8 cellular contexts compared by ENCODE assay signal in the genomic region with DNA sequence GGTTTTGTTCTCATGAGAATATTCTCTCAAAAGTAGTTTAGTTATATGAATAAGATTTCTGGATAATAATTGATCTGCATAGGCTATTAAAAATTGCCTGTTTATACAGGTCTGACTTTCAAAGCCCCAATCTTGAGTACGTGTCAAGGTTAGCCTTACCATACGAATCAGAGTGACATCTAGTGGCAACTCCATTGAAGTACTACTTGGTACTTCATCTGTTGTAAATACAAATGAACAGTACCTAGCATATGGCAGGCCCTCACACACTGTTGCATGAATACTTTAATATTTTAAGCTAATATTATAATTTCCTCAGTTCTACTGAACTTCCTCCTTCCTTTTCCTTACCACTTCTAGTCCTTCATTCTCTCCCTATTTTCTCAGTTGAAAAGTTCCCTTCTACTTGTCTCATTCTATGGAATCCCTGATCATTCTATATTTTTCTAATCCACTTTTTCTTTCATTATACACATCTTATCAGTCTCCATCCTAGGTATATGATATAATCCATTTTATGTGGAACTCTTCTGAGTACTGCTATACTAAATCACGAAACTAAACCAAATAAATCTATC.
DNase-seq lines count a peak whose midpoint lies in the region; FAIRE-seq and TF ChIP-seq lines count a peak whose summit lies in the region.

No MANE protein-coding gene starts in this region.

- H3K4me2 ChIP-seq in GM23248 (ENCODE audit: unreplicated experiment), result no peak overlapping the region

- peak overlapping the region; percentile 11; the same call in 1 of the 2 replicates for H3K9ac ChIP-seq in GM23248

- H3K4me3 ChIP-seq in GM23248, result no peak overlapping the region
- H3K4me3 ChIP-seq in bronchial epithelial cell (ENCODE audit: low read depth, low read length), result no peak overlapping the region
- H3K4me3 ChIP-seq in transverse colon, result no peak overlapping the region

- H3K9me2 ChIP-seq in GM23248 (ENCODE audit: insufficient read depth), result no peaks in the 10 kb centered on the region

- in situ Hi-C loops in GM23248 (cut with MboI), result loop anchor here (25.0 kb wide), 1 partner anchor 386 kb away; no protein-coding TSS in a partner anchor
- in situ Hi-C loops in transverse colon (cut with MboI; ENCODE audit: low pct_ligation_motif_present in 1 of 4, low pct_unique_long_range_greater_than_20kb in 1 of 4, low sequenced_read_pairs in 3 of 4), result loop anchor here in 3 of 4 donors (10.0 to 25.0 kb wide), 2 partner anchors 404 to 411 kb away; no protein-coding TSS in a partner anchor

- DNase-seq in stimulated activated CD4-positive, alpha-beta T cell treated with anti-CD3 and anti-CD28 coated beads, Interleukin-4, amount 100 ng/mL, for 24 hours, result peak; percentile 28
- no peak for DNase-seq in stimulated activated CD4-positive, alpha-beta T cell treated with anti-CD3 and anti-CD28 coated beads, Interleukin-4, amount 100 ng/mL, for 1 hour
- DNase-seq in GM23248 (peak; percentile 88), NOMO-1 treated with dmso at 0.1 percent for 144 hours (lab: John Stamatoyannopoulos, UW; ENCODE audit: unreplicated experiment) (peak; percentile 33), bronchial epithelial cell (ENCODE audit: low read depth) (peak; percentile 77), kidney tubule cell (ENCODE audit: low spot score) (peak; percentile 77), transverse colon (no peak)

- 31 to 34% methylated on average over 3 of the region's 3 CpGs for WGBS in GM23248 (ENCODE audit: low coverage in 1 of 2, low lambda C conversion rate in 2 of 2, missing lambda C conversion rate in 2 of 2), 2 experiments
- 23 to 30% methylated on average over 3 of the region's 3 CpGs for WGBS in transverse colon (ENCODE audit: low coverage in 1 of 2), 2 donors

- H3K27ac ChIP-seq in GM23248, result peak overlapping the region; percentile 5; the same call in 1 of the 2 replicates
- no peak overlapping the region for H3K27ac ChIP-seq in transverse colon

- TF ChIP-seq POLR2A in transverse colon (IDR thresholded peaks at IDR 0.05), result no peak

- H3K79me2 ChIP-seq in GM23248 (ENCODE audit: insufficient read depth), result peaks cover 93% of the 10 kb centered on the region

- FAIRE-seq in bronchial epithelial cell (lab: Jason Lieb, UNC), result no peak

- no peaks in the 10 kb centered on the region; the same call in 1 of the 2 replicates for H4K20me1 ChIP-seq in GM23248 (ENCODE audit: insufficient read depth)

- TF ChIP-seq RAD21 in Ishikawa (IDR thresholded peaks at IDR 0.05; ENCODE audit: low read depth), result peak; percentile 65

- peaks cover 10% of the 10 kb centered on the region; the same call in 1 of the 2 replicates for H3F3A ChIP-seq in GM23248 (ENCODE audit: insufficient read depth)

- TF ChIP-seq CTCF in bronchial epithelial cell (IDR thresholded peaks at IDR 0.05; ENCODE audit: insufficient read depth, low read length, severe bottlenecking) (peak; percentile 59), transverse colon (IDR thresholded peaks at IDR 0.05) (peak; percentile 62 to 82 (median 68))

- H3K4me1 ChIP-seq in GM23248 (ENCODE audit: insufficient read depth), result peaks cover 26% of the 10 kb centered on the region
- H3K4me1 ChIP-seq in transverse colon, result peaks cover 0 to 6% (median 0%) of the 10 kb centered on the region in 4 donors

- TF ChIP-seq EP300 in Ishikawa (IDR thresholded peaks at IDR 0.05; ENCODE audit: borderline replicate concordance), result no peak
- no peak for TF ChIP-seq EP300 in transverse colon (IDR thresholded peaks at IDR 0.05; ENCODE audit: low read depth)

- intact Hi-C loops in transverse colon (cut with DNase I; ENCODE audit: low total_unique reads), result no loop called here

- H3K9me3 ChIP-seq in GM23248 (ENCODE audit: low read depth) (no peaks in the 10 kb centered on the region), transverse colon (no peaks in the 10 kb centered on the region)

- no peaks in the 10 kb centered on the region for H3K36me3 ChIP-seq in GM23248 (ENCODE audit: low read depth)
- H3K36me3 ChIP-seq in bronchial epithelial cell (ENCODE audit: control insufficient read depth, insufficient read depth, low read length), result no peaks in the 10 kb centered on the region
- H3K36me3 ChIP-seq in transverse colon, result no peaks in the 10 kb centered on the region

- H2AFZ ChIP-seq in GM23248, result no peak overlapping the region

- H3K27me3 ChIP-seq in GM23248 (replicated peaks; ENCODE audit: insufficient read depth) (no peaks in the 10 kb centered on the region), bronchial epithelial cell (ENCODE audit: control insufficient read depth, insufficient read depth, low read length) (no peaks in the 10 kb centered on the region), transverse colon (no peaks in the 10 kb centered on the region)

TF ChIP-seq in Ishikawa, 13 proteins besides CTCF, POLR2A, EP300 and RAD21:
- no peak for TF ChIP-seq CEBPB (IDR thresholded peaks at IDR 0.05)
- no peak for TF ChIP-seq TAF1 (IDR thresholded peaks at IDR 0.05; ENCODE audit: low read depth)
- TF ChIP-seq, protein P1, sequence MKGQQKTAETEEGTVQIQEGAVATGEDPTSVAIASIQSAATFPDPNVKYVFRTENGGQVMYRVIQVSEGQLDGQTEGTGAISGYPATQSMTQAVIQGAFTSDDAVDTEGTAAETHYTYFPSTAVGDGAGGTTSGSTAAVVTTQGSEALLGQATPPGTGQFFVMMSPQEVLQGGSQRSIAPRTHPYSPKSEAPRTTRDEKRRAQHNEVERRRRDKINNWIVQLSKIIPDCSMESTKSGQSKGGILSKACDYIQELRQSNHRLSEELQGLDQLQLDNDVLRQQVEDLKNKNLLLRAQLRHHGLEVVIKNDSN (IDR thresholded peaks at IDR 0.05), result no peak
- TF ChIP-seq, protein P2, sequence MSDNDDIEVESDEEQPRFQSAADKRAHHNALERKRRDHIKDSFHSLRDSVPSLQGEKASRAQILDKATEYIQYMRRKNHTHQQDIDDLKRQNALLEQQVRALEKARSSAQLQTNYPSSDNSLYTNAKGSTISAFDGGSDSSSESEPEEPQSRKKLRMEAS (IDR thresholded peaks at IDR 0.05), result no peak
- TF ChIP-seq YY1 (IDR thresholded peaks at IDR 0.05; ENCODE audit: low read depth), result no peak
- TF ChIP-seq NFIC (IDR thresholded peaks at IDR 0.05), result no peak
- TF ChIP-seq TCF12 (IDR thresholded peaks at IDR 0.05; ENCODE audit: low read depth), result no peak
- TF ChIP-seq ZBTB7A (IDR thresholded peaks at IDR 0.05; ENCODE audit: low read depth), result no peak
- TF ChIP-seq, protein P3, sequence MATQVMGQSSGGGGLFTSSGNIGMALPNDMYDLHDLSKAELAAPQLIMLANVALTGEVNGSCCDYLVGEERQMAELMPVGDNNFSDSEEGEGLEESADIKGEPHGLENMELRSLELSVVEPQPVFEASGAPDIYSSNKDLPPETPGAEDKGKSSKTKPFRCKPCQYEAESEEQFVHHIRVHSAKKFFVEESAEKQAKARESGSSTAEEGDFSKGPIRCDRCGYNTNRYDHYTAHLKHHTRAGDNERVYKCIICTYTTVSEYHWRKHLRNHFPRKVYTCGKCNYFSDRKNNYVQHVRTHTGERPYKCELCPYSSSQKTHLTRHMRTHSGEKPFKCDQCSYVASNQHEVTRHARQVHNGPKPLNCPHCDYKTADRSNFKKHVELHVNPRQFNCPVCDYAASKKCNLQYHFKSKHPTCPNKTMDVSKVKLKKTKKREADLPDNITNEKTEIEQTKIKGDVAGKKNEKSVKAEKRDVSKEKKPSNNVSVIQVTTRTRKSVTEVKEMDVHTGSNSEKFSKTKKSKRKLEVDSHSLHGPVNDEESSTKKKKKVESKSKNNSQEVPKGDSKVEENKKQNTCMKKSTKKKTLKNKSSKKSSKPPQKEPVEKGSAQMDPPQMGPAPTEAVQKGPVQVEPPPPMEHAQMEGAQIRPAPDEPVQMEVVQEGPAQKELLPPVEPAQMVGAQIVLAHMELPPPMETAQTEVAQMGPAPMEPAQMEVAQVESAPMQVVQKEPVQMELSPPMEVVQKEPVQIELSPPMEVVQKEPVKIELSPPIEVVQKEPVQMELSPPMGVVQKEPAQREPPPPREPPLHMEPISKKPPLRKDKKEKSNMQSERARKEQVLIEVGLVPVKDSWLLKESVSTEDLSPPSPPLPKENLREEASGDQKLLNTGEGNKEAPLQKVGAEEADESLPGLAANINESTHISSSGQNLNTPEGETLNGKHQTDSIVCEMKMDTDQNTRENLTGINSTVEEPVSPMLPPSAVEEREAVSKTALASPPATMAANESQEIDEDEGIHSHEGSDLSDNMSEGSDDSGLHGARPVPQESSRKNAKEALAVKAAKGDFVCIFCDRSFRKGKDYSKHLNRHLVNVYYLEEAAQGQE (IDR thresholded peaks at IDR 0.05; ENCODE audit: low read depth), result no peak
- no peak for TF ChIP-seq FOXM1 (IDR thresholded peaks at IDR 0.05; ENCODE audit: borderline replicate concordance, low read depth)
- TF ChIP-seq EGR1 (IDR thresholded peaks at IDR 0.05), result no peak
- TF ChIP-seq TEAD4 (IDR thresholded peaks at IDR 0.05), result no peak
- no peak for TF ChIP-seq CREB1 (IDR thresholded peaks at IDR 0.05; ENCODE audit: low read depth)

Comparison
In these comparisons a context has a peak if more than half of its experiments do, and no peak if none do; other contexts are left out.
1. DNase-seq: peak in stimulated activated CD4-positive, alpha-beta T cell treated with anti-CD3 and anti-CD28 coated beads, Interleukin-4, amount 100 ng/mL, for 24 hours (single experiment), GM23248 (single experiment), NOMO-1 treated with dmso at 0.1 percent for 144 hours (single experiment), bronchial epithelial cell (single experiment) and kidney tubule cell (single experiment); none in stimulated activated CD4-positive, alpha-beta T cell treated with anti-CD3 and anti-CD28 coated beads, Interleukin-4, amount 100 ng/mL, for 1 hour (single experiment) and transverse colon (single experiment).